In genomic region chr22:21624880-21625791, GRCh38 we compare ENCODE assay signal across 12 cellular contexts. TPM values are rescaled to one million over a fixed set of nuclear protein-coding genes. Genes with fewer than 3 reads are reported as not detected.
DNase-seq lines count a peak whose midpoint lies in the region; ATAC-seq, FAIRE-seq and TF ChIP-seq lines count a peak whose summit lies in the region.
"Had no signal": no experiment of that assay in that cellular context is flagged by ENCODE, and none has a peak within 500 bp of the region (broad histone marks: within the 10 kb centered on the region; RNA-seq: fewer than 3 reads in every experiment).

No MANE protein-coding gene starts in this region.

- H3K36me3 Mint-ChIP-seq in CD14-positive monocyte (peaks cover 20 to 45% of the 10 kb centered on the region in 2 donors), T-helper 17 cell (ENCODE audit: low read depth) (peaks cover 2% of the 10 kb centered on the region), mesothelial cell of epicardium (peaks cover 7% of the 10 kb centered on the region)

- H3K27ac Mint-ChIP-seq in CD14-positive monocyte = peak overlapping the region; percentile 4 to 80 (median 74)
- peak overlapping the region; percentile 94 for H3K27ac Mint-ChIP-seq in T-helper 17 cell
- H3K27ac Mint-ChIP-seq in mesothelial cell of epicardium = peak overlapping the region; percentile 58

- H3K4me3 Mint-ChIP-seq in CD14-positive monocyte = no peak overlapping the region
- peak overlapping the region; percentile 47 for H3K4me3 Mint-ChIP-seq in T-helper 17 cell
- H3K4me3 Mint-ChIP-seq in mesothelial cell of epicardium = no peak overlapping the region

- no peaks in the 10 kb centered on the region for H3K9me3 Mint-ChIP-seq in CD14-positive monocyte
- no peaks in the 10 kb centered on the region for H3K9me3 Mint-ChIP-seq in mesothelial cell of epicardium

- TF ChIP-seq CTCF in CD14-positive monocyte (IDR thresholded peaks at IDR 0.05) = no peak
- TF ChIP-seq CTCF in mesothelial cell of epicardium (IDR thresholded peaks at IDR 0.05; ENCODE audit: unreplicated experiment) = no peak
- TF ChIP-seq CTCF in brain microvascular endothelial cell (IDR thresholded peaks at IDR 0.05; ENCODE audit: low read depth, low read length, missing control alignments) = no peak

- no peaks in the 10 kb centered on the region for H3K9me3 ChIP-seq in T-helper 17 cell (ENCODE audit: control insufficient read depth, low read length, poor library complexity, severe bottlenecking)

- no peaks in the 10 kb centered on the region for H3K27me3 ChIP-seq in brain microvascular endothelial cell (replicated peaks)
- H3K27me3 ChIP-seq: SJSA1 had no signal

- FAIRE-seq in GM12892 (lab: Jason Lieb, UNC) = no peak

- H3K27me3 Mint-ChIP-seq in CD14-positive monocyte (ENCODE audit: low read depth in 3 of 3) (peaks cover 0 to 1% (median 0%) of the 10 kb centered on the region in 3 donors), T-helper 17 cell (no peaks in the 10 kb centered on the region), mesothelial cell of epicardium (ENCODE audit: low read depth) (no peaks in the 10 kb centered on the region)

- no peak overlapping the region for H3K4me3 ChIP-seq in brain microvascular endothelial cell (ENCODE audit: low read depth, low read length)
- H3K4me3 ChIP-seq: SJSA1 had no signal

- ATAC-seq in T-helper 17 cell (no peak), esophagus mucosa (no peak), GM18907 (IDR thresholded peaks at IDR 0.05; ENCODE audit: unreplicated experiment) (no peak)

- in situ Hi-C loops in brain microvascular endothelial cell (cut with HindIII; ENCODE audit: low pct_ligation_motif_present, low sequenced_read_pairs) = no loop called here

- DNase-seq in CD14-positive monocyte (ENCODE audit: low spot score) (no peak), GM12892 (ENCODE audit: insufficient read length) (no peak), T-helper 17 cell (no peak), mesothelial cell of epicardium (ENCODE audit: low spot score in 2 of 2, unreplicated experiment in 2 of 2) (no peak), brain microvascular endothelial cell (no peak), NCI-H510A (lab: John Stamatoyannopoulos, UW) (no peak)
- DNase-seq: activated T-cell treated with anti-CD3 and anti-CD28 coated beads for 4 hours; NCI-H2171; stimulated activated CD4-positive, alpha-beta T cell treated with anti-CD3 and anti-CD28 coated beads, Interleukin-12 subunit alpha, Interleukin-12 subunit beta, amount 100 ng/mL, for 4 hours had no signal

- TF ChIP-seq POLR2A in GM12892 (IDR thresholded peaks at IDR 0.05; ENCODE audit: low read depth, low read length) = peak; percentile 19; the same call in 1 of the 2 replicates

- H3K4me1 Mint-ChIP-seq in CD14-positive monocyte (peaks cover 65% of the 10 kb centered on the region), T-helper 17 cell (peaks cover 25% of the 10 kb centered on the region), mesothelial cell of epicardium (peaks cover 9% of the 10 kb centered on the region)

- H3K27ac ChIP-seq in brain microvascular endothelial cell = no peak overlapping the region
- H3K27ac ChIP-seq: SJSA1 had no signal

- intact Hi-C loops in CD14-positive monocyte (cut with micrococcal nuclease) = loop anchor here in 1 of 2 donors (2.0 kb wide), 1 partner anchor 16 kb away; no protein-coding TSS in a partner anchor

- H3K36me3 ChIP-seq in brain microvascular endothelial cell (replicated peaks) = peaks cover 50% of the 10 kb centered on the region

RNA-seq across cellular contexts. Expression of gene YDJC, which starts 4.7 kb away (rescaled TPM):
- polyA plus RNA-seq in CD14-positive monocyte = 10 to 100 TPM; 26.5 to 32.9 TPM
- 5.6 TPM for polyA plus RNA-seq in GM12892 (2012; ENCODE audit: missing spikeins)
- 10 to 100 TPM; 28.3 to 31.0 TPM for total RNA-seq in T-helper 17 cell
- total RNA-seq in mesothelial cell of epicardium = 25.3 to 26.2 TPM (median 25.8 TPM) in 3 replicates
- total RNA-seq in esophagus mucosa = 20.5 TPM

RNA-seq across cellular contexts. Expression of gene CCDC116, which starts 7.4 kb away (rescaled TPM):
- not detected for polyA plus RNA-seq in CD14-positive monocyte
- polyA plus RNA-seq in GM12892 (2012; ENCODE audit: missing spikeins) = not detected
- total RNA-seq in T-helper 17 cell = under 1 TPM in 1 of 2 donors, not detected in 1; 0.13 TPM
- 0.78 to 1.3 TPM (median 0.84 TPM) in 3 replicates for total RNA-seq in mesothelial cell of epicardium
- total RNA-seq in esophagus mucosa = not detected

RNA-seq across cellular contexts. Expression of gene SDF2L1, which starts 17.0 kb away (rescaled TPM):
- 10 to 100 TPM; 44.7 to 46.2 TPM for polyA plus RNA-seq in CD14-positive monocyte
- polyA plus RNA-seq in GM12892 (2012; ENCODE audit: missing spikeins) = 23.3 TPM
- total RNA-seq in T-helper 17 cell (10 to 100 TPM; 25.6 to 30.1 TPM), mesothelial cell of epicardium (19.6 to 22.1 TPM (median 20.2 TPM) in 3 replicates), esophagus mucosa (14.1 TPM)

RNA-seq across cellular contexts. Expression of gene PPIL2, which starts 40.7 kb away (rescaled TPM):
- polyA plus RNA-seq in CD14-positive monocyte = 10 to 100 TPM in 1 of 2 donors, 1 to 10 TPM in 1; 8.9 to 16.8 TPM
- 25.0 TPM for polyA plus RNA-seq in GM12892 (2012; ENCODE audit: missing spikeins)
- total RNA-seq in T-helper 17 cell (10 to 100 TPM; 59.4 to 69.3 TPM), mesothelial cell of epicardium (40.5 to 44.8 TPM (median 41.2 TPM) in 3 replicates), esophagus mucosa (31.3 TPM)

RNA-seq across cellular contexts. Expression of gene UBE2L3, which starts 57.6 kb away (rescaled TPM):
- 10 to 100 TPM; 69.6 to 88.9 TPM for polyA plus RNA-seq in CD14-positive monocyte
- 56.4 TPM for polyA plus RNA-seq in GM12892 (2012; ENCODE audit: missing spikeins)
- total RNA-seq in T-helper 17 cell (10 to 100 TPM; 25.7 to 30.4 TPM), mesothelial cell of epicardium (45.1 to 49.0 TPM (median 48.0 TPM) in 3 replicates), esophagus mucosa (35.9 TPM)
